1 cellular context compared by ENCODE assay signal in the genomic region with DNA sequence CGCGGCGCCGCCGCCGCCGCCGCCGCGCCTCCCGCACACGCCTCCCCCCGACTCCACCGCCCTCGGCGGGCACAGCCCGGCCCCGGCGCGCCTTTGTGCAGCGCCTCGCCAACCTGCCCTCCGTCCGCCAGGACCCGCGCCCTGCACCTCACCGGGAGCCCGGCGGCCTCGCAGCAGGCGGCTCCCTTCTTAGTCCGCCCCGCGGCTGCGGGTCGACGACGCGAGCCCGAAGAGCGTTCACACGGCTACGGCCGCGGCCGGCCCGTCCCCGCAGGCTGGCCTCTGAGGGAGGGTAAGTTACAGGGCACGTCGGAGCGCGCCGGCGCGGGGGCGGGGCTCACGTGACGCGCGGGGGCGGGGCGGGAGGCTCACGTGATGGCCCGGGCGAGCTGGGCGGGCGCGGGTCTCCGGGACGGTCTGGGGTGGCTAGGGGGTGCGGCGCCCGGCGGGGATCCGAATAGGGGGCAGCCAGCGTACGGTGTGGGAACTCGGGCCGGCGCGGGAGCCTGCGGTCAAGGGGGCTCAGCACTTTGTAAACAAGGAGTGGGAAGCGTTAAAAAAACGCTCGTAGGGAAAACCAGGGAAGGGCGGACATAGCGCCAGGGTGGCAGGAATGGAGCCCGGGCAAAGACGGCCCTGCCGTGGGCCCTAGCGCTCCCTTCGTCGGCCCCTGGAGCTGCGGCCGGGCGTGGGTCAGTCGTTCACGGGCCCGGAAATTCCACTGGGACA.
TF ChIP-seq lines count a peak whose summit lies in the region.

ARHGAP12 (minus strand) TSS at position 301 of the 729 bp plus-strand sequence. CDS start 19,976 bp downstream, outside the sequence.

TF ChIP-seq in H1, 55 proteins besides CTCF, POLR2A, EP300 and RAD21:
- TF ChIP-seq ATF3 (IDR thresholded peaks at IDR 0.05; ENCODE audit: insufficient read depth, low read depth, low read length) (peak; percentile 84), TCF12 (IDR thresholded peaks at IDR 0.05; ENCODE audit: low read depth, low read length) (no peak), E2F6 (IDR thresholded peaks at IDR 0.05) (no peak), YY1 (IDR thresholded peaks at IDR 0.05; ENCODE audit: low read depth, low read length) (0 out of 2 replicates have a peak, but pooled peaks have one; percentile 5), KDM4A (IDR thresholded peaks at IDR 0.05; ENCODE audit: low read depth, low read length, severe bottlenecking) (peak; percentile 42), EGR1 (IDR thresholded peaks at IDR 0.05; ENCODE audit: borderline replicate concordance, low read depth, low read length) (peak; percentile 95; the same call in 1 of the 2 replicates), PHF8 (conservative IDR thresholded peaks at IDR 0.05; ENCODE audit: low read depth, low read length) (peak; percentile 99), SIN3A (conservative IDR thresholded peaks at IDR 0.05 in 1 of 2, IDR thresholded peaks at IDR 0.05 in 1 of 2; ENCODE audit: low read depth in 1 of 2, low read length in 2 of 2) (peak; percentile 14 to 22; a peak in 1 of 4 replicates), CEBPB (IDR thresholded peaks at IDR 0.05; ENCODE audit: low read depth, low read length) (no peak), POLR2AphosphoS5 (IDR thresholded peaks at IDR 0.05; ENCODE audit: low read depth, low read length) (peak; percentile 86), TBP (IDR thresholded peaks at IDR 0.05; ENCODE audit: low read depth, low read length) (peak; percentile 53; the same call in 1 of the 2 replicates), TAF1 (IDR thresholded peaks at IDR 0.05; ENCODE audit: low read depth, low read length) (peak; percentile 55; the same call in 1 of the 2 replicates), GTF2F1 (IDR thresholded peaks at IDR 0.05; ENCODE audit: borderline replicate concordance, low read depth, low read length) (0 out of 2 replicates have a peak, but pooled peaks have one; percentile 21), SUZ12 (IDR thresholded peaks at IDR 0.05; ENCODE audit: low read length) (no peak), CREB1 (IDR thresholded peaks at IDR 0.05) (peak; percentile 49; the same call in 1 of the 2 replicates), TAF7 (optimal IDR thresholded peaks at IDR 0.05; ENCODE audit: borderline replicate concordance, low read depth, low read length) (peak; percentile 86), HDAC2 (IDR thresholded peaks at IDR 0.05; ENCODE audit: borderline replicate concordance in 1 of 2, low read depth in 2 of 2, low read length in 2 of 2) (peak in 1 of 2 experiments; percentile 42; a peak in 1 of 4 replicates), SP1 (IDR thresholded peaks at IDR 0.05; ENCODE audit: low read depth, low read length) (no peak), CBX5 (IDR thresholded peaks at IDR 0.05; ENCODE audit: low read depth, low read length) (no peak)
- TF ChIP-seq, protein P1, sequence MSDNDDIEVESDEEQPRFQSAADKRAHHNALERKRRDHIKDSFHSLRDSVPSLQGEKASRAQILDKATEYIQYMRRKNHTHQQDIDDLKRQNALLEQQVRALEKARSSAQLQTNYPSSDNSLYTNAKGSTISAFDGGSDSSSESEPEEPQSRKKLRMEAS (IDR thresholded peaks at IDR 0.05): peak; percentile 12; the same call in 1 of the 2 replicates
- TF ChIP-seq, protein P2, sequence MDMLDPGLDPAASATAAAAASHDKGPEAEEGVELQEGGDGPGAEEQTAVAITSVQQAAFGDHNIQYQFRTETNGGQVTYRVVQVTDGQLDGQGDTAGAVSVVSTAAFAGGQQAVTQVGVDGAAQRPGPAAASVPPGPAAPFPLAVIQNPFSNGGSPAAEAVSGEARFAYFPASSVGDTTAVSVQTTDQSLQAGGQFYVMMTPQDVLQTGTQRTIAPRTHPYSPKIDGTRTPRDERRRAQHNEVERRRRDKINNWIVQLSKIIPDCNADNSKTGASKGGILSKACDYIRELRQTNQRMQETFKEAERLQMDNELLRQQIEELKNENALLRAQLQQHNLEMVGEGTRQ (IDR thresholded peaks at IDR 0.05; ENCODE audit: low read length): peak; percentile 89
TF ChIP-seq in H1: peak in this region for 15.
